ENCODE assay signal across 8 cellular contexts in the genomic region with DNA sequence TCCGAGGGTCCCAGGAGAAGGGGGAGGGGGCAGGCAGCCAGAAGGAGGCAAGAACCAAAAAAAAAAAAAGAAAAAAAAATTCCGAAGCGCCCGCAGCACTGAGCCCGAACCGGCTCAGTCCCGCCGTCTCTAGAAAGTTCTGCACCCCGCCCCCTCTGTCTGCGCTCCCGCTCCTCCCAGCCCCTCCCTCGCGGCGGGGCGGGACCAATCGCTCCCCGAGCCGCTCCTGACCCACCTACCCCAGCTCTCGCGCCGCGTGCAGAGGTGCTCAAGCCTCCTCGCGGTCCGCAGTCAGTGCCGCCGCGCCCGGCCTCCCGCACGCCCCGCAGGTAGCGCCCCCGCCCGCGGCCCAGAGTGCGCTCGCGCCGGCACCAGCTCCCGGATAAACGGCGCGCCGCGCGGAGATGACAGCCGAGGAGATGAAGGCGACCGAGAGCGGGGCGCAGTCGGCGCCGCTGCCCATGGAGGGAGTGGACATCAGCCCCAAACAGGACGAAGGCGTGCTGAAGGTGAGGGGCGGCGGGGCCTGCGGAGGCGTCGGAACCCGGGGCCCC. TPM values are rescaled to one million over a fixed set of nuclear protein-coding genes. Genes with fewer than 3 reads are reported as not detected.
A peak's percentile ranks its signal among the peaks of the same experiment; 100 is the strongest.
DNase-seq lines count a peak whose midpoint lies in the region; ATAC-seq, FAIRE-seq and TF ChIP-seq lines count a peak whose summit lies in the region.

A gene with protein sequence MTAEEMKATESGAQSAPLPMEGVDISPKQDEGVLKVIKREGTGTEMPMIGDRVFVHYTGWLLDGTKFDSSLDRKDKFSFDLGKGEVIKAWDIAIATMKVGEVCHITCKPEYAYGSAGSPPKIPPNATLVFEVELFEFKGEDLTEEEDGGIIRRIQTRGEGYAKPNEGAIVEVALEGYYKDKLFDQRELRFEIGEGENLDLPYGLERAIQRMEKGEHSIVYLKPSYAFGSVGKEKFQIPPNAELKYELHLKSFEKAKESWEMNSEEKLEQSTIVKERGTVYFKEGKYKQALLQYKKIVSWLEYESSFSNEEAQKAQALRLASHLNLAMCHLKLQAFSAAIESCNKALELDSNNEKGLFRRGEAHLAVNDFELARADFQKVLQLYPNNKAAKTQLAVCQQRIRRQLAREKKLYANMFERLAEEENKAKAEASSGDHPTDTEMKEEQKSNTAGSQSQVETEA (plus strand): TSS at position 235 of the 554 bp plus-strand sequence. CDS start 170 bp downstream, at position 405.

- H3K4me1 ChIP-seq in heart left ventricle (peaks cover 0 to 42% (median 27%) of the 10 kb centered on the region in 12 donors), upper lobe of left lung (peaks cover 18 to 29% (median 25%) of the 10 kb centered on the region in 4 donors)

- H3K4me3 ChIP-seq in heart left ventricle, result peak within 1 kb of the TSS; percentile 71 to 95 (median 86)
- peak within 1 kb of the TSS; percentile 73 to 94 (median 80) for H3K4me3 ChIP-seq in upper lobe of left lung

- peaks cover 0 to 4% (median 0%) of the 10 kb centered on the region in 9 donors for H3K27me3 ChIP-seq in heart left ventricle
- no peaks in the 10 kb centered on the region for H3K27me3 ChIP-seq in upper lobe of left lung

- 0 to 1% (median 0%) methylated on average over 59 to 63 of the region's 63 CpGs for WGBS in adipose tissue, 3 donors
- WGBS in heart left ventricle, 4 donors, result 0 to 2% (median 1%) methylated on average over 13 to 63 of the region's 63 CpGs
- WGBS in upper lobe of left lung, 2 donors, result 0 to 1% methylated on average over 34 to 48 of the region's 63 CpGs

- DNase-seq in GM12891 (ENCODE audit: insufficient read length, low spot score) (peak; percentile 96), NCI-H1092 treated with DMSO at 0.1 percent for 48 hours (lab: John Stamatoyannopoulos, UW) (peak; percentile 87), T-helper 1 cell (peak; percentile 84 to 91 (median 86)), heart left ventricle (peak; percentile 92 to 94 (median 93)), posterior vena cava (ENCODE audit: low spot score) (peak; percentile 97), upper lobe of left lung (peak; percentile 95 to 97)

- H3K9me3 ChIP-seq in heart left ventricle (no peaks in the 10 kb centered on the region), upper lobe of left lung (no peaks in the 10 kb centered on the region)

- intact Hi-C loops in heart left ventricle (cut with DNase I), result loop anchor here in 2 of 10 donors (2.0 kb wide), 1 partner anchor 18 kb away; a partner anchor contains a TSS
- intact Hi-C loops in posterior vena cava (cut with DNase I), result no loop called here

- ATAC-seq in HG02623 (IDR thresholded peaks at IDR 0.05; ENCODE audit: unreplicated experiment), result peak; percentile 68
- peak; percentile 82 to 94 (median 91) for ATAC-seq in heart left ventricle
- peak; percentile 95 to 96 for ATAC-seq in upper lobe of left lung (ENCODE audit: low FRiP score in 2 of 2)

- peak; percentile 71 for FAIRE-seq in GM12891 (lab: Jason Lieb, UNC)

- TF ChIP-seq CTCF in heart left ventricle (IDR thresholded peaks at IDR 0.05) (no peak), upper lobe of left lung (IDR thresholded peaks at IDR 0.05) (peak in 1 of 6 experiments; percentile 11)

- no peak within 1 kb of the TSS for H3K27ac ChIP-seq in adipose tissue (ENCODE audit: low read depth, low read length)
- peak within 1 kb of the TSS in 11 of 12 donors; percentile 68 to 89 (median 81) for H3K27ac ChIP-seq in heart left ventricle
- peak within 1 kb of the TSS; percentile 73 to 93 (median 79) for H3K27ac ChIP-seq in upper lobe of left lung

- TF ChIP-seq EP300 in upper lobe of left lung (IDR thresholded peaks at IDR 0.05), result no peak

- TF ChIP-seq POLR2A in GM12891 (IDR thresholded peaks at IDR 0.05; ENCODE audit: low read depth, low read length) (no peak), heart left ventricle (IDR thresholded peaks at IDR 0.05) (peak in 1 of 2 donors; percentile 89), upper lobe of left lung (IDR thresholded peaks at IDR 0.05) (peak in 2 of 4 donors; percentile 75 to 83)

- H3K36me3 ChIP-seq in heart left ventricle (peaks cover 0 to 30% (median 22%) of the 10 kb centered on the region in 9 donors), upper lobe of left lung (peaks cover 8 to 25% (median 14%) of the 10 kb centered on the region in 4 donors)

TF ChIP-seq in GM12891, 5 proteins besides CTCF, POLR2A, EP300 and RAD21:
- no peak for TF ChIP-seq SPI1 (IDR thresholded peaks at IDR 0.05; ENCODE audit: low read depth, low read length)
- no peak for TF ChIP-seq POLR2AphosphoS5 (IDR thresholded peaks at IDR 0.05; ENCODE audit: low read depth, low read length)
- no peak for TF ChIP-seq PAX5 (IDR thresholded peaks at IDR 0.05; ENCODE audit: insufficient read depth, low read length, severe bottlenecking)
- no peak for TF ChIP-seq POU2F2 (IDR thresholded peaks at IDR 0.05; ENCODE audit: low read depth, low read length)
- no peak for TF ChIP-seq TAF1 (IDR thresholded peaks at IDR 0.05; ENCODE audit: low read depth, low read length)

RNA-seq across cellular contexts. Expression of the gene that starts here (rescaled TPM):
- 35.8 TPM for polyA plus RNA-seq in GM12891 (2012; ENCODE audit: low read depth, missing spikeins)
- polyA plus RNA-seq in adipose tissue (10 to 100 TPM; 25.3 to 35.7 (median 33.6) TPM), heart left ventricle (10 to 100 TPM; 25.4 to 84.9 TPM)
- total RNA-seq in heart left ventricle (10 to 100 TPM; 25.8 to 76.2 (median 44.0) TPM), posterior vena cava (10 to 100 TPM; 35.7 to 43.1 TPM), upper lobe of left lung (10 to 100 TPM; 19.1 to 62.8 (median 29.8) TPM)
